ENCODE assay signal across 8 cellular contexts in genomic region chr4:103019319-103020124, GRCh38. TPM values are rescaled to one million over a fixed set of nuclear protein-coding genes. Genes with fewer than 3 reads are reported as not detected.
A peak's percentile ranks its signal among the peaks of the same experiment; 100 is the strongest.
DNase-seq lines count a peak whose midpoint lies in the region; ATAC-seq and TF ChIP-seq lines count a peak whose summit lies in the region.

A gene with protein sequence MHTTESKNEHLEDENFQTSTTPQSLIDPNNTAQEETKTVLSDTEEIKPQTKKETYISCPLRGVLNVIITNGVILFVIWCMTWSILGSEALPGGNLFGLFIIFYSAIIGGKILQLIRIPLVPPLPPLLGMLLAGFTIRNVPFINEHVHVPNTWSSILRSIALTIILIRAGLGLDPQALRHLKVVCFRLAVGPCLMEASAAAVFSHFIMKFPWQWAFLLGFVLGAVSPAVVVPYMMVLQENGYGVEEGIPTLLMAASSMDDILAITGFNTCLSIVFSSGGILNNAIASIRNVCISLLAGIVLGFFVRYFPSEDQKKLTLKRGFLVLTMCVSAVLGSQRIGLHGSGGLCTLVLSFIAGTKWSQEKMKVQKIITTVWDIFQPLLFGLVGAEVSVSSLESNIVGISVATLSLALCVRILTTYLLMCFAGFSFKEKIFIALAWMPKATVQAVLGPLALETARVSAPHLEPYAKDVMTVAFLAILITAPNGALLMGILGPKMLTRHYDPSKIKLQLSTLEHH (minus strand): TSS chr4:103019705. CDS start chr4:102991711, 27,994 bp downstream.

- H3K36me3 ChIP-seq in HUES64 (ENCODE audit: insufficient read depth, low read length) = no peaks in the 10 kb centered on the region
- no peaks in the 10 kb centered on the region for H3K36me3 ChIP-seq in Peyer's patch
- H3K36me3 ChIP-seq in naive thymus-derived CD4-positive, alpha-beta T cell (ENCODE audit: control insufficient read depth in 2 of 3, insufficient read depth in 3 of 3, low read length in 3 of 3) = no peaks in the 10 kb centered on the region

- H3K27me3 ChIP-seq in HUES64 (ENCODE audit: insufficient read depth, low read length) (no peaks in the 10 kb centered on the region), Peyer's patch (no peaks in the 10 kb centered on the region)
- no peaks in the 10 kb centered on the region for H3K27me3 ChIP-seq in naive thymus-derived CD4-positive, alpha-beta T cell (ENCODE audit: control insufficient read depth in 2 of 2, insufficient read depth in 2 of 2, low read length in 2 of 2)

- 18% methylated on average over 46 of the region's 46 CpGs for WGBS in HUES64

- intact Hi-C loops in naive thymus-derived CD4-positive, alpha-beta T cell (cut with micrococcal nuclease) = loop anchor here (1.0 to 10.0 kb wide), 17 partner anchors 57 to 1672 kb away; partner anchors contain the start of genes BDH2 (in 2 of the 2), CENPE (in 2 of the 2), NFKB1 (in 2 of the 2) and SLC39A8 (in 2 of the 2)

- H3K36me3 Mint-ChIP-seq in naive thymus-derived CD4-positive, alpha-beta T cell = peaks cover 0 to 8% (median 0%) of the 10 kb centered on the region in 5 donors

- H3K9ac ChIP-seq in HUES64 (ENCODE audit: low read depth, low read length) = peak within 1 kb of the TSS; percentile 93

- H3K4me1 ChIP-seq in HUES64 (ENCODE audit: insufficient read depth, low read length) = 0 out of 2 replicates have a peak, but pooled peaks cover 2% of the 10 kb centered on the region
- H3K4me1 ChIP-seq in Peyer's patch = peaks cover 0 to 13% (median 2%) of the 10 kb centered on the region in 4 donors
- H3K4me1 ChIP-seq in naive thymus-derived CD4-positive, alpha-beta T cell (ENCODE audit: control insufficient read depth in 2 of 2, insufficient read depth in 2 of 2, low read length in 2 of 2) = peaks cover 13 to 14% of the 10 kb centered on the region in 2 donors

- peak; percentile 99 for ATAC-seq in GM21515 (IDR thresholded peaks at IDR 0.05; ENCODE audit: unreplicated experiment)
- peak; percentile 98 for ATAC-seq in naive thymus-derived CD4-positive, alpha-beta T cell

- H3K9me3 ChIP-seq in HUES64 (ENCODE audit: insufficient read depth, low read depth, low read length) (no peaks in the 10 kb centered on the region), Peyer's patch (no peaks in the 10 kb centered on the region)
- no peaks in the 10 kb centered on the region for H3K9me3 ChIP-seq in naive thymus-derived CD4-positive, alpha-beta T cell (ENCODE audit: control insufficient read depth in 2 of 3, low read length in 3 of 3)

- H3K4me1 Mint-ChIP-seq in naive thymus-derived CD4-positive, alpha-beta T cell = peaks cover 0 to 29% (median 20%) of the 10 kb centered on the region in 7 donors

- H3K4me3 Mint-ChIP-seq in naive thymus-derived CD4-positive, alpha-beta T cell = peak within 1 kb of the TSS; percentile 84 to 98 (median 93)

- peak in 2 of 6 experiments; percentile 6 to 22 for TF ChIP-seq CTCF in Peyer's patch (IDR thresholded peaks at IDR 0.05)

- peak within 1 kb of the TSS in 6 of 9 donors; percentile 96 to 99 (median 98) for H3K27ac Mint-ChIP-seq in naive thymus-derived CD4-positive, alpha-beta T cell

- CTCF ChIA-PET in naive thymus-derived CD4-positive, alpha-beta T cell (lab: Charles Lee) = interaction anchor here (0.6 to 2.3 kb wide), 5 partner anchors 10 to 194 kb away, joined by 3 to 7 read pairs (median 3); no protein-coding TSS in a partner anchor

- POLR2A ChIA-PET in naive thymus-derived CD4-positive, alpha-beta T cell (lab: Charles Lee) = interaction anchor here (0.6 to 2.6 kb wide), 19 partner anchors 8 to 675 kb away, joined by 3 to 12 read pairs (median 3); partner anchors contain the start of genes CISD2, SLC39A8, SLC9B2 and UBE2D3

- H3K9me3 Mint-ChIP-seq in naive thymus-derived CD4-positive, alpha-beta T cell = no peaks in the 10 kb centered on the region

- DNase-seq in DMS114 treated with DMSO at 0.1 percent for 48 hours (lab: John Stamatoyannopoulos, UW; ENCODE audit: unreplicated experiment) (peak; percentile 56), Peyer's patch (peak; percentile 93 to 98 (median 98)), fibroblast of gingiva (ENCODE audit: low read depth) (peak; percentile 98)
- DNase-seq in activated T-helper 1 cell treated with anti-CD3 and anti-CD28 coated beads, Interleukin-2, amount 50 U/mL, for 16 hours (ENCODE audit: low read depth in 1 of 2, low spot score in 1 of 2) = peak; percentile 87 to 89
- peak; percentile 87 to 95 (median 92) for DNase-seq in naive thymus-derived CD4-positive, alpha-beta T cell
- peak; percentile 90 for DNase-seq in stimulated activated naive CD4-positive, alpha-beta T cell treated with Interleukin-2 at 50 U/mL for 16 hours (lab: John Stamatoyannopoulos, UW)

- TF ChIP-seq POLR2A in Peyer's patch (IDR thresholded peaks at IDR 0.05) = peak; percentile 80 to 87

- no peaks in the 10 kb centered on the region for H3K27me3 Mint-ChIP-seq in naive thymus-derived CD4-positive, alpha-beta T cell

- H3K27ac ChIP-seq in HUES64 (ENCODE audit: low read depth, low read length) (peak within 1 kb of the TSS; percentile 88), Peyer's patch (peak within 1 kb of the TSS; percentile 75 to 90 (median 86))
- peak within 1 kb of the TSS; percentile 80 for H3K27ac ChIP-seq in naive thymus-derived CD4-positive, alpha-beta T cell (ENCODE audit: low read depth, low read length)

- H3K4me3 ChIP-seq in HUES64 (ENCODE audit: low read length) (peak within 1 kb of the TSS; percentile 70), Peyer's patch (peak within 1 kb of the TSS; percentile 46 to 59 (median 54))
- peak within 1 kb of the TSS; percentile 48 for H3K4me3 ChIP-seq in naive thymus-derived CD4-positive, alpha-beta T cell (ENCODE audit: low read length)

RNA-seq across cellular contexts. Expression of the gene that starts here (rescaled TPM):
- polyA plus RNA-seq in HUES64 (2013, experiment 1 of 2) = 0.50 TPM
- polyA plus RNA-seq in HUES64 (2013, experiment 2 of 2) = 0.51 TPM
- under 1 TPM in 1 of 4 donors, not detected in 3; 0.40 TPM for total RNA-seq in Peyer's patch
- 1 to 10 TPM; 1.4 to 7.2 (median 3.9) TPM for total RNA-seq in naive thymus-derived CD4-positive, alpha-beta T cell
- 1 to 10 TPM; 1.7 to 3.4 TPM for polyA plus RNA-seq in naive thymus-derived CD4-positive, alpha-beta T cell

Comparison
In these comparisons a context has a peak if more than half of its experiments do, and no peak if none do; other contexts are left out.
1. Peak in every context shown above with its lines: DNase-seq, ATAC-seq, H3K4me3 ChIP-seq and H3K27ac ChIP-seq.
2. Peak in DNase-seq, H3K4me3 ChIP-seq and H3K27ac ChIP-seq in Peyer's patch; RNA of the gene not detected or under 1 TPM.